Comparison of ENCODE assay signal across 8 cellular contexts in the genomic region with DNA sequence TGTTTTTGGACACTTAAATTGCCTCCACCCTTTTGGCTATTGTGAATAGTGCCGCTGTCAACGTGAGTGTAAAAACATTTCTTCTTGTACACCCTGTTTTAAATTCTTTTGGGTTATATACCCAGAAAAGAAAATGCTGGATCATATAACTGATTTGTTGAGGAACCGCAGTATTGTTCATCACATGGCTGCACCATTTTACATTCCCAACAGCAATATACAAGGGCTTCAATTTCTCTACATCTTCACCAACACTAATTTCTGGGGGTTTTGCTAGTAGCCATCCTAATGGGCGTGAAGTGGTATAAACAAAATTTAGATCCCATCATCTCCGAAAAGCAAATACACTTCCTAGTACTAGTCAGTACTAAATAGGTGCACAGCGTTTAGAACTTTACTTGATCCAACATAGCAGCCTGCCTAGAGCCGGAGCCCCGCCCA. TPM values are rescaled to one million over a fixed set of nuclear protein-coding genes. Genes with fewer than 3 reads are reported as not detected.
DNase-seq lines count a peak whose midpoint lies in the region; ATAC-seq, FAIRE-seq and TF ChIP-seq lines count a peak whose summit lies in the region.

No MANE protein-coding gene starts in this region.

- H3K9me1 ChIP-seq in endothelial cell of umbilical vein (replicated peaks; ENCODE audit: control insufficient read depth, extremely low read depth, insufficient read depth, low read length) = no peaks in the 10 kb centered on the region

- intact Hi-C loops in endothelial cell of umbilical vein (cut with micrococcal nuclease) = loop anchor here (1.0 to 5.0 kb wide), 4 partner anchors 39 to 899 kb away; partner anchors contain the start of genes NQO2, RIPK1 and TUBB2A

- H3K9ac ChIP-seq in ES-I3 (ENCODE audit: low read depth, low read length) (peak overlapping the region; percentile 96), NT2/D1 (ENCODE audit: insufficient read length, low read depth) (peak overlapping the region; percentile 95), endothelial cell of umbilical vein (replicated peaks; ENCODE audit: extremely low read depth, insufficient read depth, low read length) (peak overlapping the region; percentile 89), parathyroid adenoma (no peak overlapping the region)

- 0 out of 2 replicates have a peak, but pooled peaks cover 1% of the 10 kb centered on the region for H3K36me3 ChIP-seq in ES-I3 (ENCODE audit: insufficient read depth, low read length)
- H3K36me3 ChIP-seq in NT2/D1 (ENCODE audit: insufficient read depth, insufficient read length, low read length) = peaks cover 28% of the 10 kb centered on the region
- peaks cover 1 to 7% of the 10 kb centered on the region in 2 experiments for H3K36me3 ChIP-seq in endothelial cell of umbilical vein (ENCODE audit: control insufficient read depth in 2 of 2, extremely low read depth in 1 of 2, insufficient read depth in 2 of 2, low read length in 2 of 2)
- H3K36me3 ChIP-seq in parathyroid adenoma (ENCODE audit: control insufficient read depth, insufficient read depth, low read length) = no peaks in the 10 kb centered on the region

- CTCF ChIA-PET in endothelial cell of umbilical vein (lab: Charles Lee) = interaction anchor here (0.6 to 1.0 kb wide), 3 partner anchors 11 to 134 kb away, joined by 3 to 4 read pairs (median 3); partner anchors contain the start of gene TUBB2A

- no peak for FAIRE-seq in endothelial cell of umbilical vein (lab: Jason Lieb, UNC)

- dilution Hi-C loops in endothelial cell of umbilical vein (cut with MboI; ENCODE audit: extremely low pct_ligation_motif_present, low sequenced_read_pairs) = no loop called here

- H3K9me3 ChIP-seq in ES-I3 (ENCODE audit: control insufficient read depth, insufficient read depth, low read length) (no peaks in the 10 kb centered on the region), NT2/D1 (ENCODE audit: insufficient read depth, low read length) (no peaks in the 10 kb centered on the region), endothelial cell of umbilical vein (replicated peaks; ENCODE audit: control insufficient read depth, insufficient read depth, low read length) (no peaks in the 10 kb centered on the region), parathyroid adenoma (ENCODE audit: control insufficient read depth, low read length) (no peaks in the 10 kb centered on the region)

- H3K4me3 ChIP-seq in NT2/D1 (ENCODE audit: insufficient read length, low read depth) (peak overlapping the region; percentile 88), endothelial cell of umbilical vein (replicated peaks in 1 of 3; ENCODE audit: insufficient read depth in 1 of 3, low read depth in 1 of 3, low read length in 3 of 3) (peak overlapping the region; percentile 54 to 98 (median 74)), parathyroid adenoma (ENCODE audit: low read depth, low read length) (peak overlapping the region; percentile 94)

- H3K4me2 ChIP-seq in endothelial cell of umbilical vein (ENCODE audit: insufficient read depth, low read length) = peak overlapping the region; percentile 74
- H3K4me2 ChIP-seq in parathyroid adenoma (ENCODE audit: low read length) = peak overlapping the region; percentile 98

- no peaks in the 10 kb centered on the region for H3K79me2 ChIP-seq in endothelial cell of umbilical vein (ENCODE audit: control insufficient read depth, insufficient read depth, low read length)
- H3K79me2 ChIP-seq in parathyroid adenoma = no peaks in the 10 kb centered on the region

- DNase-seq in NT2/D1 (ENCODE audit: low read depth, low spot score) (no peak), endothelial cell of umbilical vein (ENCODE audit: low read depth, low spot score) (no peak), hippocampal formation (lab: John Stamatoyannopoulos, UW) (no peak), NCI-H526 (lab: John Stamatoyannopoulos, UW) (no peak)
- no peak for DNase-seq in activated CD4-positive, alpha-beta T cell treated with anti-CD3 and anti-CD28 coated beads for 48 hours

- no peaks in the 10 kb centered on the region for H4K20me1 ChIP-seq in endothelial cell of umbilical vein (replicated peaks; ENCODE audit: control insufficient read depth, extremely low read depth, insufficient read depth, low read length)

- H3K27ac ChIP-seq in endothelial cell of umbilical vein (ENCODE audit: insufficient read depth, low read depth, low read length) (peak overlapping the region; percentile 88), parathyroid adenoma (peak overlapping the region; percentile 87)

- POLR2A ChIA-PET in endothelial cell of umbilical vein (lab: Charles Lee) = interaction anchor here (0.7 to 0.9 kb wide), 2 partner anchors 134 to 165 kb away, joined by 3 read pairs; no protein-coding TSS in a partner anchor

- TF ChIP-seq CTCF in endothelial cell of umbilical vein (IDR thresholded peaks at IDR 0.05; ENCODE audit: extremely low read depth in 1 of 2, insufficient read depth in 1 of 2, low read depth in 1 of 2, low read length in 2 of 2) = no peak
- no peak for TF ChIP-seq CTCF in parathyroid adenoma (IDR thresholded peaks at IDR 0.05)

- H2AFZ ChIP-seq in endothelial cell of umbilical vein (ENCODE audit: low read depth, low read length) (peak overlapping the region; percentile 92), parathyroid adenoma (peak overlapping the region; percentile 90)

- no peaks in the 10 kb centered on the region for H3K27me3 ChIP-seq in NT2/D1 (ENCODE audit: insufficient read depth, insufficient read length)
- no peaks in the 10 kb centered on the region for H3K27me3 ChIP-seq in endothelial cell of umbilical vein (ENCODE audit: control insufficient read depth in 2 of 2, insufficient read depth in 2 of 2, low read length in 2 of 2)
- H3K27me3 ChIP-seq in parathyroid adenoma (ENCODE audit: control insufficient read depth, insufficient read depth, low read length) = no peaks in the 10 kb centered on the region

- ATAC-seq in GM21367 (IDR thresholded peaks at IDR 0.05; ENCODE audit: unreplicated experiment) = no peak

- BruUV-seq in endothelial cell of umbilical vein (replicated peaks; lab: Mats Ljungman, UMichigan) = TSS peak; percentile 96

- no peak for TF ChIP-seq POLR2A in endothelial cell of umbilical vein (IDR thresholded peaks at IDR 0.05; ENCODE audit: low read depth, low read length)

- H3K4me1 ChIP-seq in ES-I3 (ENCODE audit: insufficient read depth, low read length) (no peaks in the 10 kb centered on the region), NT2/D1 (ENCODE audit: insufficient read depth, insufficient read length) (no peaks in the 10 kb centered on the region), endothelial cell of umbilical vein (ENCODE audit: control insufficient read depth, extremely low read depth, insufficient read depth, low read length) (peaks cover 10% of the 10 kb centered on the region), parathyroid adenoma (peaks cover 6% of the 10 kb centered on the region)

TF ChIP-seq in endothelial cell of umbilical vein, 7 proteins besides CTCF, POLR2A, EP300 and RAD21:
- TF ChIP-seq FOS (IDR thresholded peaks at IDR 0.05; ENCODE audit: borderline replicate concordance, insufficient read depth, low read length) = no peak
- no peak for TF ChIP-seq GATA2 (IDR thresholded peaks at IDR 0.05; ENCODE audit: insufficient read depth, insufficient read length, low read depth, low read length)
- TF ChIP-seq POLR2AphosphoS5 (IDR thresholded peaks at IDR 0.05; ENCODE audit: insufficient read depth, low read depth, low read length) = no peak
- TF ChIP-seq EZH2 (IDR thresholded peaks at IDR 0.05; ENCODE audit: borderline replicate concordance, low read depth, low read length, severe bottlenecking) = no peak
- no peak for TF ChIP-seq MYC (IDR thresholded peaks at IDR 0.05; ENCODE audit: low read depth, low read length)
- no peak for TF ChIP-seq JUN (IDR thresholded peaks at IDR 0.05; ENCODE audit: borderline replicate concordance, insufficient read depth, insufficient read length, low read depth)
- TF ChIP-seq MAX (IDR thresholded peaks at IDR 0.05; ENCODE audit: insufficient read depth, insufficient read length) = no peak

RNA-seq across cellular contexts. Expression of gene BPHL, which starts 0.6 kb away (rescaled TPM):
- total RNA-seq in endothelial cell of umbilical vein = 14.8 and 16.6 TPM in 2 replicates
- polyA plus RNA-seq in endothelial cell of umbilical vein = 10.3 and 12.3 TPM in 2 replicates
- polyA plus RNA-seq in endothelial cell of umbilical vein (2011; cell fraction: cytosol; rRNA removed) = 10.4 and 11.5 TPM in 2 replicates
- 22.0 and 24.5 TPM in 2 replicates for polyA plus RNA-seq in endothelial cell of umbilical vein (2011; cell fraction: nucleus; rRNA removed)
- polyA plus RNA-seq in endothelial cell of umbilical vein (2012) = 16.3 and 16.8 TPM in 2 replicates
- polyA minus RNA-seq in endothelial cell of umbilical vein = 11.5 and 15.7 TPM in 2 replicates
- polyA minus RNA-seq in endothelial cell of umbilical vein (2011; cell fraction: cytosol; rRNA and poly(A)+ RNA removed) = 6.6 TPM
- polyA minus RNA-seq in endothelial cell of umbilical vein (2011; cell fraction: nucleus; rRNA and poly(A)+ RNA removed) = 9.0 and 9.9 TPM in 2 replicates

RNA-seq across cellular contexts. Expression of gene TUBB2A, which starts 39.4 kb away (rescaled TPM):
- total RNA-seq in endothelial cell of umbilical vein = 73.2 and 80.3 TPM in 2 replicates
- 99.2 and 128 TPM in 2 replicates for polyA plus RNA-seq in endothelial cell of umbilical vein
- 78.6 and 88.9 TPM in 2 replicates for polyA plus RNA-seq in endothelial cell of umbilical vein (2011; cell fraction: cytosol; rRNA removed)
- 47.8 and 51.7 TPM in 2 replicates for polyA plus RNA-seq in endothelial cell of umbilical vein (2011; cell fraction: nucleus; rRNA removed)
- 86.4 and 95.8 TPM in 2 replicates for polyA plus RNA-seq in endothelial cell of umbilical vein (2012)
- 56.4 and 61.2 TPM in 2 replicates for polyA minus RNA-seq in endothelial cell of umbilical vein
- polyA minus RNA-seq in endothelial cell of umbilical vein (2011; cell fraction: cytosol; rRNA and poly(A)+ RNA removed) = 10.5 TPM
- 14.7 and 17.8 TPM in 2 replicates for polyA minus RNA-seq in endothelial cell of umbilical vein (2011; cell fraction: nucleus; rRNA and poly(A)+ RNA removed)

RNA-seq across cellular contexts. Expression of gene RIPK1, which starts 49.6 kb away (rescaled TPM):
- 20.2 and 20.6 TPM in 2 replicates for total RNA-seq in endothelial cell of umbilical vein
- polyA plus RNA-seq in endothelial cell of umbilical vein = 10.1 and 11.2 TPM in 2 replicates
- polyA plus RNA-seq in endothelial cell of umbilical vein (2011; cell fraction: cytosol; rRNA removed) = 13.9 and 14.8 TPM in 2 replicates
- 24.8 and 29.0 TPM in 2 replicates for polyA plus RNA-seq in endothelial cell of umbilical vein (2011; cell fraction: nucleus; rRNA removed)
- 13.0 and 18.0 TPM in 2 replicates for polyA plus RNA-seq in endothelial cell of umbilical vein (2012)
- 17.2 and 19.7 TPM in 2 replicates for polyA minus RNA-seq in endothelial cell of umbilical vein
- polyA minus RNA-seq in endothelial cell of umbilical vein (2011; cell fraction: cytosol; rRNA and poly(A)+ RNA removed) = 8.2 TPM
- polyA minus RNA-seq in endothelial cell of umbilical vein (2011; cell fraction: nucleus; rRNA and poly(A)+ RNA removed) = 7.5 and 10.0 TPM in 2 replicates
